Comparison of ENCODE assay signal across 26 cellular contexts in the genomic region with DNA sequence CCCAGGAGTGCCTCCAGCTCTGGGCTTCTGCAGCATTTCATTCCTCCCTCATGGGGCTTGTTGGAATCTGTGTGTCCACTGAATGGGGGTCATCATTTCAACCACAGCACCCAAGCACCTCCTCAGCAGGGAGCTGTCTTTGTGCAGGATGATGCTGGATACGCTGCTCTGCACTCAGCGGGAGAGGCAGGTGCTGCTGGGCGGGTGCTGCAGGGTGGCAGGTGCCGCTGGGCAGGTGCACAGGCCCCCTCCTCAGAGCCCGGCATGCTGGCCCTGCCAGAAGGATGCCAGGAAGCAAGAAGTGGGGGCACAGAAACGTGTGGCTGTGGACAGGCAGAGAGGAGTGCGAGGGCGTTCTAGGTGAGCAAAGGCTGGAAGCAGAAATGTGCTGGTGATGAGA.
DNase-seq lines count a peak whose midpoint lies in the region; ATAC-seq and TF ChIP-seq lines count a peak whose summit lies in the region.
"Had no signal": no experiment of that assay in that cellular context is flagged by ENCODE, and none has a peak within 500 bp of the region (broad histone marks: within the 10 kb centered on the region; RNA-seq: fewer than 3 reads in every experiment).

No MANE protein-coding gene starts in this region.

- H2BK120ac ChIP-seq in mesendoderm (ENCODE audit: low read depth, low read length), result no peak overlapping the region

- no peaks in the 10 kb centered on the region for H3K36me3 ChIP-seq in mesendoderm (ENCODE audit: control insufficient read depth, insufficient read depth, low read length)
- H3K36me3 ChIP-seq: upper lobe of right lung had no signal

- peaks cover 60% of the 10 kb centered on the region for H3K4me1 Mint-ChIP-seq in nephron progenitor cell
- H3K4me1 Mint-ChIP-seq: activated B cell treated with CpG ODN at 0.5 μM for 24 hours; activated naive CD4-positive, alpha-beta T cell treated with anti-CD3 and anti-CD28 coated beads, Interleukin-2, amount 50 U/mL, for 24 hours; B cell; stimulated activated memory B cell treated with anti-CD40 and anti-IgM and Interleukin-4, amounts not matched to agents 10 μg/mL and 1 μg/mL and 100 μg/mL, for 72 hours; T-cell had no signal

- H3K4me3 ChIP-seq in mesendoderm (ENCODE audit: low read length), result no peak overlapping the region
- H3K4me3 ChIP-seq: K562, upper lobe of right lung had no signal

- DNase-seq in DMS79 (lab: John Stamatoyannopoulos, UW), result peak; percentile 52
- DNase-seq in NCI-H1436 treated with DMSO at 0.1 percent for 48 hours (lab: John Stamatoyannopoulos, UW), result peak; percentile 40
- DNase-seq in NCI-H2196 (lab: John Stamatoyannopoulos, UW; ENCODE audit: unreplicated experiment), result peak; percentile 46
- DNase-seq in mesendoderm, result no peak
- DNase-seq in HPDE6-E6E7 (ENCODE audit: extremely low spot score), result no peak
- DNase-seq in nephron progenitor cell, result no peak
- no peak for DNase-seq in KG1 (lab: John Stamatoyannopoulos, UW)
- DNase-seq: activated B cell treated with CpG ODN at 0.5 μM for 24 hours; activated CD4-positive, alpha-beta T cell treated with anti-CD3 and anti-CD28 coated beads, Interleukin-2, amount 50 U/mL, for 4 hours; amygdala; DND-41; H9; NCI-H2029; NCI-H524 treated with DMSO at 0.1 percent for 48 hours; stimulated activated CD4-positive, alpha-beta T cell treated with anti-CD3 and anti-CD28 coated beads, Interleukin-12 subunit alpha, Interleukin-12 subunit beta, amount 100 ng/mL, for 4 hours; stimulated activated CD4-positive, alpha-beta T cell treated with anti-CD3 and anti-CD28 coated beads, Interleukin-4, amount 100 ng/mL, for 1 hour; substantia nigra; T-cell; upper lobe of right lung had no signal

- H3K27me3 Mint-ChIP-seq in nephron progenitor cell (ENCODE audit: low read depth, poor library complexity), result peaks cover 23% of the 10 kb centered on the region
- H3K27me3 Mint-ChIP-seq: activated B cell treated with CpG ODN at 0.5 μM for 24 hours; stimulated activated memory B cell treated with anti-CD40 and anti-IgM and Interleukin-4, amounts not matched to agents 10 μg/mL and 1 μg/mL and 100 μg/mL, for 72 hours had no signal

- no peak overlapping the region for H3K4me2 ChIP-seq in mesendoderm (ENCODE audit: low read length)

- H3K9me3 Mint-ChIP-seq in nephron progenitor cell, result no peaks in the 10 kb centered on the region
- H3K9me3 Mint-ChIP-seq: activated B cell treated with CpG ODN at 0.5 μM for 24 hours; activated naive CD4-positive, alpha-beta T cell treated with anti-CD3 and anti-CD28 coated beads, Interleukin-2, amount 50 U/mL, for 24 hours; activated T-helper 1 cell treated with anti-CD3 and anti-CD28 coated beads, Interleukin-12 subunit alpha, Interleukin-12 subunit beta, Interleukin-2, Interleukin-4 antibody, amounts not matched to agents 30 ng/mL and 10 ng/mL and 1 ng/mL, durations not matched to agents 14 hours and 24 hours and 36 hours; H9; natural killer cell treated with Interleukin-12 subunit alpha and Interleukin-12 subunit beta and Interleukin-15 and Interleukin-18, amount 100 ng/mL, for 72 hours; T-cell had no signal

- no peak overlapping the region for H3K9ac ChIP-seq in mesendoderm (ENCODE audit: low read length)

- no peaks in the 10 kb centered on the region for H3K36me3 Mint-ChIP-seq in nephron progenitor cell (ENCODE audit: low read depth)
- H3K36me3 Mint-ChIP-seq: activated naive CD4-positive, alpha-beta T cell treated with anti-CD3 and anti-CD28 coated beads, Interleukin-2, amount 50 U/mL, for 24 hours; natural killer cell treated with Interleukin-12 subunit alpha and Interleukin-12 subunit beta and Interleukin-15 and Interleukin-18, amount 100 ng/mL, for 72 hours; stimulated activated memory B cell treated with anti-CD40 and anti-IgM and Interleukin-4, amounts not matched to agents 10 μg/mL and 1 μg/mL and 100 μg/mL, for 72 hours; T-cell had no signal

- H3K79me1 ChIP-seq in mesendoderm (ENCODE audit: low read length), result no peaks in the 10 kb centered on the region

- no peak overlapping the region for H4K5ac ChIP-seq in mesendoderm (ENCODE audit: low read length)

- no peak for ATAC-seq in GM21528 (IDR thresholded peaks at IDR 0.05; ENCODE audit: low FRiP score, unreplicated experiment)
- ATAC-seq: K562; natural killer cell treated with Interleukin-12 subunit alpha and Interleukin-12 subunit beta and Interleukin-15 and Interleukin-18, amount 100 ng/mL, for 72 hours; stimulated activated memory B cell treated with anti-CD40 and anti-IgM and Interleukin-4, amounts not matched to agents 10 μg/mL and 1 μg/mL and 100 μg/mL, for 72 hours; T-cell had no signal

- H3K4me1 ChIP-seq in mesendoderm (ENCODE audit: control insufficient read depth, low read depth, low read length), result no peaks in the 10 kb centered on the region

- H3K27me3 ChIP-seq in mesendoderm (ENCODE audit: insufficient read depth, low read length, poor library complexity), result no peaks in the 10 kb centered on the region

- peak overlapping the region; percentile 3 for H3K56ac ChIP-seq in mesendoderm (ENCODE audit: low read length)

- H2BK15ac ChIP-seq in mesendoderm (replicated peaks; ENCODE audit: low read depth), result no peak overlapping the region

- H3K18ac ChIP-seq in mesendoderm (ENCODE audit: low read length), result no peak overlapping the region

- no peak overlapping the region for H3K23ac ChIP-seq in mesendoderm (ENCODE audit: low read length)

- no peak overlapping the region for H2BK5ac ChIP-seq in mesendoderm (ENCODE audit: low read length)

- H3K79me2 ChIP-seq in mesendoderm (ENCODE audit: control insufficient read depth, insufficient read depth, low read length), result no peaks in the 10 kb centered on the region

- TF ChIP-seq CTCF in nephron progenitor cell (IDR thresholded peaks at IDR 0.05), result no peak

- no peak overlapping the region for H3K27ac Mint-ChIP-seq in nephron progenitor cell
- H3K27ac Mint-ChIP-seq: activated B cell treated with CpG ODN at 0.5 μM for 24 hours; activated naive CD4-positive, alpha-beta T cell treated with anti-CD3 and anti-CD28 coated beads, Interleukin-2, amount 50 U/mL, for 24 hours; activated T-helper 1 cell treated with anti-CD3 and anti-CD28 coated beads, Interleukin-12 subunit alpha, Interleukin-12 subunit beta, Interleukin-2, Interleukin-4 antibody, amounts not matched to agents 30 ng/mL and 10 ng/mL and 1 ng/mL, durations not matched to agents 14 hours and 24 hours and 36 hours; B cell; natural killer cell treated with Interleukin-12 subunit alpha and Interleukin-12 subunit beta and Interleukin-15 and Interleukin-18, amount 100 ng/mL, for 72 hours; stimulated activated memory B cell treated with anti-CD40 and anti-IgM and Interleukin-4, amounts not matched to agents 10 μg/mL and 1 μg/mL and 100 μg/mL, for 72 hours; T-cell had no signal

- H3K4ac ChIP-seq in mesendoderm (ENCODE audit: low read depth, low read length), result no peak overlapping the region

- H3K4me3 Mint-ChIP-seq in nephron progenitor cell, result no peak overlapping the region
- H3K4me3 Mint-ChIP-seq: activated B cell treated with CpG ODN at 0.5 μM for 24 hours; activated naive CD4-positive, alpha-beta T cell treated with anti-CD3 and anti-CD28 coated beads, Interleukin-2, amount 50 U/mL, for 24 hours; activated T-helper 1 cell treated with anti-CD3 and anti-CD28 coated beads, Interleukin-12 subunit alpha, Interleukin-12 subunit beta, Interleukin-2, Interleukin-4 antibody, amounts not matched to agents 30 ng/mL and 10 ng/mL and 1 ng/mL, durations not matched to agents 14 hours and 24 hours and 36 hours; B cell; H9; natural killer cell treated with Interleukin-12 subunit alpha and Interleukin-12 subunit beta and Interleukin-15 and Interleukin-18, amount 100 ng/mL, for 72 hours; stimulated activated memory B cell treated with anti-CD40 and anti-IgM and Interleukin-4, amounts not matched to agents 10 μg/mL and 1 μg/mL and 100 μg/mL, for 72 hours; T-cell had no signal

- WGBS in mesendoderm (ENCODE audit: extremely low coverage, insufficient coverage, low lambda C conversion rate), result no CpG with 5 or more reads among the region's 8 CpGs

- no peak overlapping the region for H3K27ac ChIP-seq in mesendoderm (ENCODE audit: low read depth, low read length)
- H3K27ac ChIP-seq: upper lobe of right lung had no signal

- no peak overlapping the region for H4K8ac ChIP-seq in mesendoderm (ENCODE audit: low read depth, low read length)

- peak overlapping the region; percentile 65 for H2AK5ac ChIP-seq in mesendoderm (ENCODE audit: low read length)

Comparison
In these comparisons a context has a peak if more than half of its experiments do, and no peak if none do; other contexts are left out.
1. DNase-seq: peak in DMS79 (single experiment), NCI-H1436 treated with DMSO at 0.1 percent for 48 hours (single experiment) and NCI-H2196 (single experiment); none in mesendoderm (single experiment), HPDE6-E6E7 (single experiment), nephron progenitor cell (single experiment) and KG1 (single experiment).